In genomic region chrX:37348237-37349130, GRCh38 we compare ENCODE assay signal across 8 cellular contexts. TPM values are rescaled to one million over a fixed set of nuclear protein-coding genes. Genes with fewer than 3 reads are reported as not detected.
DNase-seq lines count a peak whose midpoint lies in the region; ATAC-seq and TF ChIP-seq lines count a peak whose summit lies in the region.

No MANE protein-coding gene starts in this region.

- DNase-seq in AG08396 (ENCODE audit: low spot score) (peak; percentile 12), Peyer's patch (no peak), fibroblast of mammary gland (ENCODE audit: low read depth) (no peak), T-helper 9 cell (no peak), NCI-H187 (lab: John Stamatoyannopoulos, UW) (no peak)

- peak overlapping the region in 3 of 4 donors; percentile 38 to 83 (median 56) for H3K27ac ChIP-seq in Peyer's patch

- H3K4me1 ChIP-seq in Peyer's patch: no peaks in the 10 kb centered on the region

- H3K4me1 Mint-ChIP-seq in nephron: peaks cover 20% of the 10 kb centered on the region

- H3K36me3 Mint-ChIP-seq in nephron (ENCODE audit: low read depth): no peaks in the 10 kb centered on the region

- peak overlapping the region in 3 of 4 donors; percentile 36 to 72 (median 57) for H3K4me3 ChIP-seq in Peyer's patch
- H3K4me3 ChIP-seq in fibroblast of mammary gland (ENCODE audit: control insufficient read depth, low read depth, low read length): peak overlapping the region; percentile 48

- no peaks in the 10 kb centered on the region for H3K27me3 Mint-ChIP-seq in nephron (ENCODE audit: low read depth)

- no peaks in the 10 kb centered on the region for H3K9me3 ChIP-seq in Peyer's patch

- H3K27ac Mint-ChIP-seq in nephron: peak overlapping the region; percentile 60 to 90 (median 63)

- TF ChIP-seq POLR2A in Peyer's patch (IDR thresholded peaks at IDR 0.05): no peak

- ATAC-seq in GM18519 (IDR thresholded peaks at IDR 0.05; ENCODE audit: low FRiP score, unreplicated experiment) (no peak), GM18907 (IDR thresholded peaks at IDR 0.05; ENCODE audit: unreplicated experiment) (no peak)

- no peaks in the 10 kb centered on the region for H3K36me3 ChIP-seq in Peyer's patch

- H3K27me3 ChIP-seq in Peyer's patch: no peaks in the 10 kb centered on the region

- TF ChIP-seq CTCF in Peyer's patch (IDR thresholded peaks at IDR 0.05): no peak
- TF ChIP-seq CTCF in fibroblast of mammary gland (conservative IDR thresholded peaks at IDR 0.05; ENCODE audit: control insufficient read depth, insufficient read depth, low read depth, low read length): no peak
- no peak for TF ChIP-seq CTCF in nephron (IDR thresholded peaks at IDR 0.05; ENCODE audit: unreplicated experiment in 3 of 3)

- peak overlapping the region; percentile 94 to 96 (median 95) for H3K4me3 Mint-ChIP-seq in nephron

- no peaks in the 10 kb centered on the region for H3K9me3 Mint-ChIP-seq in nephron

RNA-seq across cellular contexts. Expression of gene PRRG1, which starts 0.7 kb away (rescaled TPM):
- 10 to 100 TPM in 2 of 4 donors, 1 to 10 TPM in 2; 2.5 to 12.6 (median 9.8) TPM for total RNA-seq in Peyer's patch
